29 cellular contexts compared by ENCODE assay signal in genomic region chr17:34301986-34302385, GRCh38. TPM values are rescaled to one million over a fixed set of nuclear protein-coding genes. Genes with fewer than 3 reads are reported as not detected.
DNase-seq lines count a peak whose midpoint lies in the region; ATAC-seq, FAIRE-seq and TF ChIP-seq lines count a peak whose summit lies in the region.
"Had no signal": no experiment of that assay in that cellular context is flagged by ENCODE, and none has a peak within 500 bp of the region (broad histone marks: within the 10 kb centered on the region; RNA-seq: fewer than 3 reads in every experiment).

No MANE protein-coding gene starts in this region.

- H4K5ac ChIP-seq in IMR-90 (ENCODE audit: low read depth, low read length), result peak overlapping the region; percentile 50

- intact Hi-C loops in IMR-90 (cut with micrococcal nuclease), result no loop called here

- peak overlapping the region; percentile 39 for H2BK20ac ChIP-seq in IMR-90 (ENCODE audit: low read depth, low read length)

- H4K20me1 ChIP-seq in IMR-90 (ENCODE audit: insufficient read depth, low read length), result no peaks in the 10 kb centered on the region

- H2AFZ ChIP-seq in IMR-90 (replicated peaks; ENCODE audit: low read length, poor library complexity), result no peak overlapping the region

- no peak overlapping the region for H3K56ac ChIP-seq in IMR-90 (ENCODE audit: extremely low read depth, insufficient read depth, low read length)

- H3K4me1 ChIP-seq in IMR-90 (ENCODE audit: control insufficient read depth, insufficient read depth, low read length), result peaks cover 22% of the 10 kb centered on the region
- H3K4me1 ChIP-seq: BE2C had no signal

- POLR2A ChIA-PET in IMR-90 (lab: Charles Lee; ENCODE audit: unreplicated experiment), result no interaction called here

- H3K27me3 ChIP-seq in IMR-90 (ENCODE audit: control insufficient read depth, insufficient read depth, low read length), result no peaks in the 10 kb centered on the region
- H3K27me3 ChIP-seq: BE2C had no signal

- no peaks in the 10 kb centered on the region for H3K79me1 ChIP-seq in IMR-90 (ENCODE audit: low read depth in 1 of 2, low read length in 2 of 2)

- H3K9me1 ChIP-seq in IMR-90 (ENCODE audit: insufficient read depth, low read length), result peaks cover 14% of the 10 kb centered on the region

- H3K23ac ChIP-seq in IMR-90 (ENCODE audit: low read depth, low read length), result no peak overlapping the region

- FAIRE-seq in H54 (lab: Jason Lieb, UNC), result no peak
- FAIRE-seq: A549, GM18507 had no signal

- H4K8ac ChIP-seq in IMR-90 (ENCODE audit: low read depth in 2 of 2, low read length in 2 of 2), result peak overlapping the region in 1 of 2 experiments; percentile 11; a peak in 1 of 4 replicates

- dilution Hi-C loops in IMR-90 (cut with HindIII; ENCODE audit: low sequenced_read_pairs, unreplicated experiment), result no loop called here

- peak overlapping the region; percentile 45 for H2BK120ac ChIP-seq in IMR-90 (ENCODE audit: low read depth, low read length)

- no peak for TF ChIP-seq CTCF in AG10803 (conservative IDR thresholded peaks at IDR 0.05; ENCODE audit: low read length)
- TF ChIP-seq CTCF in IMR-90 (conservative IDR thresholded peaks at IDR 0.05; ENCODE audit: low read depth, low read length), result no peak
- TF ChIP-seq CTCF in coronary artery (IDR thresholded peaks at IDR 0.05), result no peak

- TF ChIP-seq POLR2A in IMR-90 (IDR thresholded peaks at IDR 0.05; ENCODE audit: low read depth, low read length) (no peak), H54 (IDR thresholded peaks at IDR 0.05; ENCODE audit: low read depth, low read length) (no peak)

- no peak for ATAC-seq in IMR-90 (ENCODE audit: low read depth)
- no peak for ATAC-seq in GM18907 (IDR thresholded peaks at IDR 0.05; ENCODE audit: unreplicated experiment)
- ATAC-seq: A549, Panc1 had no signal

- H3K27ac ChIP-seq in IMR-90 (ENCODE audit: insufficient read depth, low read length) (no peak overlapping the region), coronary artery (no peak overlapping the region)
- H3K27ac ChIP-seq: A549, RWPE1 had no signal

- peak; percentile 74 for DNase-seq in AG10803 (ENCODE audit: low read depth)
- peak; percentile 20 for DNase-seq in IMR-90
- DNase-seq in coronary artery (ENCODE audit: low spot score), result peak; percentile 14
- peak; percentile 24 for DNase-seq in islet precursor cell
- no peak for DNase-seq in H54 (ENCODE audit: insufficient read length, low spot score)
- no peak for DNase-seq in inferior parietal cortex (ENCODE audit: extremely low spot score)
- DNase-seq in NCI-H524 (lab: John Stamatoyannopoulos, UW), result no peak
- DNase-seq: BE2C, Calu3, DND-41, GOT3, HCEC 1CT, Karpas-422, NCI-H1092, NCI-H1417 treated with DMSO at 0.1 percent for 48 hours, NCI-H1694 treated with DMSO at 0.1 percent for 48 hours, NCI-H2081, NCI-H2227 treated with DMSO at 0.1 percent for 48 hours, NCI-H69, SHP77 had no signal

- whole genome bisulfite sequencing in IMR-90 (ENCODE audit: extremely low coverage in 2 of 2, insufficient read length in 1 of 2), 2 experiments, result 100% methylated on average over 1 of the region's 2 CpGs; no CpG with 5 or more reads in 1 of the 2 experiments

- peak overlapping the region; percentile 25; the same call in 1 of the 2 replicates for H4K91ac ChIP-seq in IMR-90 (ENCODE audit: insufficient read depth, low read depth, low read length)

- H3K4me2 ChIP-seq in IMR-90 (ENCODE audit: low read depth, low read length), result no peak overlapping the region
- H3K4me2 ChIP-seq: A549 had no signal

- H2AK9ac ChIP-seq in IMR-90 (replicated peaks; ENCODE audit: low read depth, low read length, poor library complexity), result no peak overlapping the region

- CTCF ChIA-PET in IMR-90 (lab: Yijun Ruan, JAX), result interaction anchor here (1.0 to 2.4 kb wide), 3 partner anchors 24 to 102 kb away, joined by 3 to 9 read pairs (median 3); no protein-coding TSS in a partner anchor

- no peaks in the 10 kb centered on the region for H3K9me3 ChIP-seq in IMR-90 (ENCODE audit: control insufficient read depth, insufficient read depth, low read length)
- H3K9me3 ChIP-seq: A549, BE2C had no signal

- H3K18ac ChIP-seq in IMR-90 (ENCODE audit: low read depth, low read length), result peak overlapping the region; percentile 79; the same call in 1 of the 2 replicates

- in situ Hi-C loops in IMR-90 (cut with MboI; ENCODE audit: low sequenced_read_pairs), result no loop called here

- TF ChIP-seq RAD21 in IMR-90 (IDR thresholded peaks at IDR 0.05; ENCODE audit: low read length), result no peak

- H3K4ac ChIP-seq in IMR-90 (ENCODE audit: low read depth, low read length), result 0 out of 2 replicates have a peak overlapping the region, but pooled peaks have one; percentile 1

- peak overlapping the region; percentile 15 for H3K14ac ChIP-seq in IMR-90 (replicated peaks; ENCODE audit: low read depth, low read length)

- no peaks in the 10 kb centered on the region for H3K36me3 ChIP-seq in IMR-90 (ENCODE audit: control insufficient read depth, insufficient read depth, low read length)
- H3K36me3 ChIP-seq: BE2C had no signal

- no TSS peak for BruUV-seq in IMR-90 (replicated peaks; lab: Mats Ljungman, UMichigan)

- H2BK5ac ChIP-seq in IMR-90 (ENCODE audit: low read depth, low read length, poor library complexity, severe bottlenecking), result no peak overlapping the region

- 0 out of 2 replicates have a peak overlapping the region, but pooled peaks have one; percentile 9 for H2AK5ac ChIP-seq in IMR-90 (ENCODE audit: low read depth, low read length)

- H2BK15ac ChIP-seq in IMR-90 (ENCODE audit: low read depth, low read length), result 0 out of 3 replicates have a peak overlapping the region, but pooled peaks have one; percentile 2

- H3K4me3 ChIP-seq in AG10803 (ENCODE audit: low read length), result no peak overlapping the region
- H3K4me3 ChIP-seq in IMR-90 (ENCODE audit: insufficient read depth, low read depth, low read length), result no peak overlapping the region
- no peak overlapping the region for H3K4me3 ChIP-seq in coronary artery
- H3K4me3 ChIP-seq: A549 had no signal

- no peak overlapping the region for H3K9ac ChIP-seq in IMR-90 (ENCODE audit: low read depth, low read length)

TF ChIP-seq in IMR-90, 13 proteins besides CTCF, POLR2A, EP300 and RAD21:
- TF ChIP-seq RCOR1 (IDR thresholded peaks at IDR 0.05; ENCODE audit: insufficient replicate concordance, low read length), result no peak
- TF ChIP-seq, protein P1, sequence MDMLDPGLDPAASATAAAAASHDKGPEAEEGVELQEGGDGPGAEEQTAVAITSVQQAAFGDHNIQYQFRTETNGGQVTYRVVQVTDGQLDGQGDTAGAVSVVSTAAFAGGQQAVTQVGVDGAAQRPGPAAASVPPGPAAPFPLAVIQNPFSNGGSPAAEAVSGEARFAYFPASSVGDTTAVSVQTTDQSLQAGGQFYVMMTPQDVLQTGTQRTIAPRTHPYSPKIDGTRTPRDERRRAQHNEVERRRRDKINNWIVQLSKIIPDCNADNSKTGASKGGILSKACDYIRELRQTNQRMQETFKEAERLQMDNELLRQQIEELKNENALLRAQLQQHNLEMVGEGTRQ (IDR thresholded peaks at IDR 0.05; ENCODE audit: low read depth, low read length), result no peak
- no peak for TF ChIP-seq MAZ (IDR thresholded peaks at IDR 0.05; ENCODE audit: borderline replicate concordance, low read depth, low read length)
- peak; percentile 31; the same call in 1 of the 2 replicates for TF ChIP-seq CEBPB (IDR thresholded peaks at IDR 0.05; ENCODE audit: low read depth, low read length)
- TF ChIP-seq MXI1 (IDR thresholded peaks at IDR 0.05; ENCODE audit: borderline replicate concordance, low read depth, low read length), result no peak
- TF ChIP-seq, protein P2, sequence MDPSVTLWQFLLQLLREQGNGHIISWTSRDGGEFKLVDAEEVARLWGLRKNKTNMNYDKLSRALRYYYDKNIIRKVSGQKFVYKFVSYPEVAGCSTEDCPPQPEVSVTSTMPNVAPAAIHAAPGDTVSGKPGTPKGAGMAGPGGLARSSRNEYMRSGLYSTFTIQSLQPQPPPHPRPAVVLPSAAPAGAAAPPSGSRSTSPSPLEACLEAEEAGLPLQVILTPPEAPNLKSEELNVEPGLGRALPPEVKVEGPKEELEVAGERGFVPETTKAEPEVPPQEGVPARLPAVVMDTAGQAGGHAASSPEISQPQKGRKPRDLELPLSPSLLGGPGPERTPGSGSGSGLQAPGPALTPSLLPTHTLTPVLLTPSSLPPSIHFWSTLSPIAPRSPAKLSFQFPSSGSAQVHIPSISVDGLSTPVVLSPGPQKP (IDR thresholded peaks at IDR 0.05; ENCODE audit: borderline replicate concordance, low read depth, low read length), result no peak
- no peak for TF ChIP-seq RFX5 (IDR thresholded peaks at IDR 0.05; ENCODE audit: low read depth, low read length)

RNA-seq across cellular contexts. Expression of gene CCL11, which starts 16.4 kb away (rescaled TPM):
- not detected in 2 replicates for total RNA-seq in IMR-90 (2012; rRNA removed)
- polyA plus RNA-seq in IMR-90 (2012; rRNA removed), result not detected in 2 replicates
- polyA plus RNA-seq in IMR-90 (2012; cell fraction: cytosol; rRNA removed), result not detected in 2 replicates
- polyA plus RNA-seq in IMR-90 (2012; cell fraction: nucleus; rRNA removed; ENCODE audit: low replicate concordance), result not detected in 2 replicates
- total RNA-seq: Calu3, NCI-H460, OCI-LY7 had no signal
- polyA plus RNA-seq: A549, CD14-positive monocyte, IgD-negative memory B cell had no signal

RNA-seq across cellular contexts. Expression of gene CCL8, which starts 17.2 kb away (rescaled TPM):
- not detected in 2 replicates for total RNA-seq in IMR-90 (2012; rRNA removed)
- not detected in 2 replicates for polyA plus RNA-seq in IMR-90 (2012; rRNA removed)
- not detected in 2 replicates for polyA plus RNA-seq in IMR-90 (2012; cell fraction: cytosol; rRNA removed)
- polyA plus RNA-seq in IMR-90 (2012; cell fraction: nucleus; rRNA removed; ENCODE audit: low replicate concordance), result not detected in 2 replicates
- total RNA-seq: Calu3, NCI-H460, OCI-LY7 had no signal
- polyA plus RNA-seq: A549, IgD-negative memory B cell had no signal

RNA-seq across cellular contexts. Expression of gene CCL7, which starts 32.0 kb away (rescaled TPM):
- total RNA-seq in IMR-90 (2012; rRNA removed), result 0.18 and 0.28 TPM in 2 replicates
- polyA plus RNA-seq in IMR-90 (2012; rRNA removed), result 0.24 and 0.58 TPM in 2 replicates
- 0.15 and 0.27 TPM in 2 replicates for polyA plus RNA-seq in IMR-90 (2012; cell fraction: cytosol; rRNA removed)
- not detected in 2 replicates for polyA plus RNA-seq in IMR-90 (2012; cell fraction: nucleus; rRNA removed; ENCODE audit: low replicate concordance)
- total RNA-seq: Calu3, NCI-H460, OCI-LY7 had no signal
- polyA plus RNA-seq: IgD-negative memory B cell had no signal

RNA-seq across cellular contexts. Expression of gene CCL2, which starts 46.9 kb away (rescaled TPM):
- total RNA-seq in IMR-90 (2012; rRNA removed), result 126 and 206 TPM in 2 replicates
- 85.9 and 103 TPM in 2 replicates for polyA plus RNA-seq in IMR-90 (2012; rRNA removed)
- polyA plus RNA-seq in IMR-90 (2012; cell fraction: cytosol; rRNA removed), result 67.4 and 73.1 TPM in 2 replicates
- polyA plus RNA-seq in IMR-90 (2012; cell fraction: nucleus; rRNA removed; ENCODE audit: low replicate concordance), result 22.7 and 55.8 TPM in 2 replicates
- total RNA-seq: NCI-H460, OCI-LY7 had no signal
- polyA plus RNA-seq: IgD-negative memory B cell had no signal

RNA-seq across cellular contexts. Expression of gene CCL13, which starts 54.3 kb away (rescaled TPM):
- 0.18 TPM in 1 of 2 replicates, not detected in the other for total RNA-seq in IMR-90 (2012; rRNA removed)
- not detected in 2 replicates for polyA plus RNA-seq in IMR-90 (2012; rRNA removed)
- not detected in 2 replicates for polyA plus RNA-seq in IMR-90 (2012; cell fraction: cytosol; rRNA removed)
- not detected in 2 replicates for polyA plus RNA-seq in IMR-90 (2012; cell fraction: nucleus; rRNA removed; ENCODE audit: low replicate concordance)
- total RNA-seq: Calu3, NCI-H460, OCI-LY7 had no signal
- polyA plus RNA-seq: A549, CD14-positive monocyte, IgD-negative memory B cell had no signal

Comparison
In these comparisons a context has a peak if more than half of its experiments do, and no peak if none do; other contexts are left out.
1. DNase-seq: peak in AG10803 (single experiment), IMR-90 (single experiment), coronary artery (single experiment) and islet precursor cell (single experiment); none in H54 (single experiment), inferior parietal cortex (single experiment) and NCI-H524 (0 of 2).